22 cellular contexts compared by ENCODE assay signal in genomic region chr17:61972311-61972710, GRCh38. TPM values are rescaled to one million over a fixed set of nuclear protein-coding genes. Genes with fewer than 3 reads are reported as not detected.
DNase-seq lines count a peak whose midpoint lies in the region; ATAC-seq, FAIRE-seq and TF ChIP-seq lines count a peak whose summit lies in the region.
"Had no signal": no experiment of that assay in that cellular context is flagged by ENCODE, and none has a peak within 500 bp of the region (broad histone marks: within the 10 kb centered on the region; RNA-seq: fewer than 3 reads in every experiment).

No MANE protein-coding gene starts in this region.

- peak overlapping the region; percentile 50; the same call in 1 of the 2 replicates for H3K27ac Mint-ChIP-seq in GM23338
- peak overlapping the region in 2 of 3 experiments; percentile 72 to 93; a peak in 4 of 7 replicates for H3K27ac Mint-ChIP-seq in H9
- H3K27ac Mint-ChIP-seq in neural progenitor cell: no peak overlapping the region
- H3K27ac Mint-ChIP-seq: B cell; CD4-positive, alpha-beta T cell; CD8-positive, alpha-beta T cell had no signal

- no peak overlapping the region for H3K56ac ChIP-seq in H9 (ENCODE audit: insufficient read length, low read depth, low read length)

- no peak overlapping the region for H3K4ac ChIP-seq in H9 (ENCODE audit: low read depth, low read length)

- H3K23me2 ChIP-seq in H9 (ENCODE audit: insufficient read length, low read depth, low read length, poor library complexity, severe bottlenecking): no peaks in the 10 kb centered on the region

- no peak overlapping the region; the same call in 1 of the 2 replicates for H3K27ac ChIP-seq in GM23338 (ENCODE audit: low read depth)
- H3K27ac ChIP-seq in H9 (ENCODE audit: insufficient read length, low read depth, low read length): no peak overlapping the region
- peak overlapping the region; percentile 2; the same call in 1 of the 2 replicates for H3K27ac ChIP-seq in HUES64 (ENCODE audit: low read depth, low read length)
- H3K27ac ChIP-seq in neural progenitor cell: peak overlapping the region; percentile 14
- H3K27ac ChIP-seq: 22Rv1, A549, C4-2B had no signal

- peaks cover 6% of the 10 kb centered on the region; the same call in 2 of the 3 replicates for H3K4me1 Mint-ChIP-seq in GM23338
- peaks cover 6% of the 10 kb centered on the region in 2 experiments for H3K4me1 Mint-ChIP-seq in H9
- H3K4me1 Mint-ChIP-seq in neural progenitor cell: no peaks in the 10 kb centered on the region

- H3K79me2 ChIP-seq in GM23338 (replicated peaks; ENCODE audit: insufficient read depth) (peaks cover 39% of the 10 kb centered on the region), H9 (ENCODE audit: insufficient read depth, low read length) (no peaks in the 10 kb centered on the region; the same call in 1 of the 2 replicates), neural progenitor cell (ENCODE audit: low read depth) (peaks cover 41% of the 10 kb centered on the region)

- no peak overlapping the region for H3K4me3 Mint-ChIP-seq in GM23338
- no peak overlapping the region for H3K4me3 Mint-ChIP-seq in H9
- H3K4me3 Mint-ChIP-seq in neural progenitor cell: no peak overlapping the region
- H3K4me3 Mint-ChIP-seq: B cell; CD4-positive, alpha-beta T cell; CD8-positive, alpha-beta T cell had no signal

- H3K4me2 ChIP-seq in GM23338 (peak overlapping the region; percentile 3), H9 (ENCODE audit: insufficient read depth, insufficient read length, low read length) (no peak overlapping the region), neural progenitor cell (no peak overlapping the region)
- H3K4me2 ChIP-seq: A549; BLaER1 treated with 17β-estradiol and CSF1 and Interleukin-3, amounts not matched to agents 10 nM and 100 nM had no signal

- no peak overlapping the region for H2AFZ ChIP-seq in GM23338
- H2AFZ ChIP-seq in H9 (ENCODE audit: low read length): no peak overlapping the region
- H2AFZ ChIP-seq in neural progenitor cell (replicated peaks): no peak overlapping the region

- H2BK15ac ChIP-seq in H9 (ENCODE audit: low read depth, low read length): no peak overlapping the region

- no peak overlapping the region for H4K8ac ChIP-seq in H9 (replicated peaks; ENCODE audit: insufficient read length, low read depth, low read length)

- H3K27me3 Mint-ChIP-seq in GM23338 (ENCODE audit: insufficient read depth, low read depth, poor library complexity): peaks cover 3% of the 10 kb centered on the region
- H3K27me3 Mint-ChIP-seq in H9 (ENCODE audit: low read depth): no peaks in the 10 kb centered on the region
- no peaks in the 10 kb centered on the region for H3K27me3 Mint-ChIP-seq in neural progenitor cell (ENCODE audit: insufficient read depth, low read depth)
- H3K27me3 Mint-ChIP-seq: B cell; CD4-positive, alpha-beta T cell had no signal

- H2AK5ac ChIP-seq in H9 (ENCODE audit: insufficient read length, low read length): no peak overlapping the region

- H3K9me3 ChIP-seq in H9 (ENCODE audit: control insufficient read depth, low read depth, low read length): no peaks in the 10 kb centered on the region
- no peaks in the 10 kb centered on the region for H3K9me3 ChIP-seq in HUES64 (ENCODE audit: insufficient read depth, low read depth, low read length)
- H3K9me3 ChIP-seq in neural progenitor cell (ENCODE audit: low read depth): no peaks in the 10 kb centered on the region
- H3K9me3 ChIP-seq: A549; BLaER1 treated with 17β-estradiol and CSF1 and Interleukin-3, amounts not matched to agents 10 nM and 100 nM; Caco-2 had no signal

- no peak overlapping the region for H2BK120ac ChIP-seq in H9 (ENCODE audit: low read depth, low read length, poor library complexity, severe bottlenecking)

- no peak overlapping the region for H2BK5ac ChIP-seq in H9 (ENCODE audit: insufficient read length, low read length)

- no peak overlapping the region for H3K18ac ChIP-seq in H9 (ENCODE audit: insufficient read length, low read depth, low read length)

- H3K36me3 ChIP-seq in GM23338 (ENCODE audit: insufficient read depth): peaks cover 10% of the 10 kb centered on the region; the same call in 1 of the 2 replicates
- H3K36me3 ChIP-seq in HUES64 (ENCODE audit: insufficient read depth, low read length): peaks cover 80% of the 10 kb centered on the region
- peaks cover 24% of the 10 kb centered on the region for H3K36me3 ChIP-seq in neural progenitor cell

- no peak overlapping the region for H3K23ac ChIP-seq in H9 (ENCODE audit: insufficient read length, low read depth, low read length)

- H3K27me3 ChIP-seq in GM23338 (ENCODE audit: insufficient read depth) (no peaks in the 10 kb centered on the region), H9 (ENCODE audit: insufficient read depth, low read length) (no peaks in the 10 kb centered on the region), HUES64 (ENCODE audit: insufficient read depth, low read length) (no peaks in the 10 kb centered on the region), neural progenitor cell (no peaks in the 10 kb centered on the region)
- H3K27me3 ChIP-seq: BLaER1 treated with 17β-estradiol and CSF1 and Interleukin-3, amounts not matched to agents 10 nM and 100 nM had no signal

- peak; percentile 39; the same call in 2 of the 3 replicates for ATAC-seq in GM23338
- ATAC-seq: A549; CD8-positive, alpha-beta T cell had no signal

- no peaks in the 10 kb centered on the region for H3K9me2 ChIP-seq in GM23338 (ENCODE audit: insufficient read depth)

- H3T11ph ChIP-seq in H9 (ENCODE audit: low read length): no peak overlapping the region

- TF ChIP-seq POLR2A in H54 (IDR thresholded peaks at IDR 0.05; ENCODE audit: low read depth, low read length): no peak

- H3K4me1 ChIP-seq in GM23338 (ENCODE audit: insufficient read depth) (peaks cover 13% of the 10 kb centered on the region), H9 (ENCODE audit: insufficient read depth, low read length) (no peaks in the 10 kb centered on the region), HUES64 (ENCODE audit: insufficient read depth, low read length) (peaks cover 6% of the 10 kb centered on the region), neural progenitor cell (no peaks in the 10 kb centered on the region)
- H3K4me1 ChIP-seq: A549, Caco-2 had no signal

- H3K9ac ChIP-seq in H9 (ENCODE audit: extremely low read depth, insufficient read length, low read length) (no peak overlapping the region), HUES64 (ENCODE audit: low read depth, low read length) (no peak overlapping the region), neural progenitor cell (no peak overlapping the region)
- H3K9ac ChIP-seq: BLaER1 treated with 17β-estradiol and CSF1 and Interleukin-3, amounts not matched to agents 10 nM and 100 nM had no signal

- H4K91ac ChIP-seq in H9 (ENCODE audit: insufficient read length, low read depth, low read length): no peak overlapping the region

- peaks cover 5% of the 10 kb centered on the region for H3K79me1 ChIP-seq in H9 (ENCODE audit: insufficient read depth, low read depth, low read length, poor library complexity, severe bottlenecking)

- no peak for DNase-seq in GM23338 (ENCODE audit: low spot score)
- no peak for DNase-seq in H9
- no peak for DNase-seq in neural progenitor cell (ENCODE audit: low spot score)
- DNase-seq in H54 (ENCODE audit: insufficient read length, low spot score): no peak
- no peak for DNase-seq in stimulated activated CD4-positive, alpha-beta T cell treated with anti-CD3 and anti-CD28 coated beads, Interleukin-1b, Interleukin-23, amount 100 ng/mL, for 48 hours
- DNase-seq in NOMO-1 (lab: John Stamatoyannopoulos, UW; ENCODE audit: unreplicated experiment in 2 of 2): no peak
- DNase-seq: AML-193; Caco-2; Calu3; CD4-positive, alpha-beta T cell; CD8-positive, alpha-beta T cell; DMS79 treated with DMSO at 0.1 percent for 48 hours; GF-D8 had no signal

- no peak for FAIRE-seq in H54 (lab: Jason Lieb, UNC)
- FAIRE-seq: D721Med, GM12892, GM18507 had no signal

- TF ChIP-seq CTCF in GM23338 (conservative IDR thresholded peaks at IDR 0.05; ENCODE audit: low read depth in 2 of 2) (no peak), H9 (conservative IDR thresholded peaks at IDR 0.05) (no peak), neural progenitor cell (IDR thresholded peaks at IDR 0.05) (no peak)

- no peaks in the 10 kb centered on the region for H3F3A ChIP-seq in GM23338 (replicated peaks; ENCODE audit: low read depth)
- H3F3A ChIP-seq in neural progenitor cell (ENCODE audit: low read depth): no peaks in the 10 kb centered on the region

- no peaks in the 10 kb centered on the region for H4K20me1 ChIP-seq in GM23338 (replicated peaks; ENCODE audit: insufficient read depth)
- H4K20me1 ChIP-seq in H9 (ENCODE audit: control insufficient read depth, insufficient read depth, insufficient read length): no peaks in the 10 kb centered on the region
- H4K20me1 ChIP-seq in neural progenitor cell (ENCODE audit: low read depth): peaks cover 10% of the 10 kb centered on the region

- H3K4me3 ChIP-seq in GM23338 (no peak overlapping the region; the same call in 1 of the 2 replicates), HUES64 (ENCODE audit: low read length) (no peak overlapping the region), neural progenitor cell (no peak overlapping the region)
- H3K4me3 ChIP-seq: A549; BLaER1 treated with 17β-estradiol and CSF1 and Interleukin-3, amounts not matched to agents 10 nM and 100 nM had no signal

- H3K14ac ChIP-seq in H9 (ENCODE audit: insufficient read depth, low read length): no peak overlapping the region

- H2BK20ac ChIP-seq in H9 (ENCODE audit: low read depth, low read length, poor library complexity, severe bottlenecking): no peak overlapping the region

- no peak overlapping the region for H4K5ac ChIP-seq in H9 (ENCODE audit: insufficient read length, low read depth, low read length)

- H3K9me3 Mint-ChIP-seq in GM23338 (no peaks in the 10 kb centered on the region), H9 (no peaks in the 10 kb centered on the region), neural progenitor cell (no peaks in the 10 kb centered on the region)
- H3K9me3 Mint-ChIP-seq: CD4-positive, alpha-beta T cell; CD8-positive, alpha-beta T cell had no signal

- H3K36me3 Mint-ChIP-seq in GM23338 (ENCODE audit: low read depth) (peaks cover 63% of the 10 kb centered on the region), H9 (ENCODE audit: insufficient read depth in 1 of 3, low read depth in 3 of 3) (peaks cover 31 to 72% (median 58%) of the 10 kb centered on the region in 3 experiments; a peak in 6 of 7 replicates), neural progenitor cell (peaks cover 30% of the 10 kb centered on the region)

- no peak overlapping the region for H2BK12ac ChIP-seq in H9 (ENCODE audit: insufficient read length, low read depth, low read length)

RNA-seq across cellular contexts. Expression of gene INTS2, which starts 44.5 kb away (rescaled TPM):
- 27.5 and 31.6 TPM in 2 replicates for total RNA-seq in GM23338 (2014; rRNA removed; shearing (Covaris generic))
- polyA plus RNA-seq in GM23338 (2016; fragmentation: Nextera tagmentation; extraction: Ambion mirVana): 4.9 and 5.9 TPM in 2 replicates
- total RNA-seq in H9 (2021) (20.8 and 21.3 TPM in 2 replicates), neural progenitor cell (ENCODE audit: low replicate concordance) (32.8 and 41.6 TPM in 2 replicates)
- 9.9 TPM for polyA plus RNA-seq in HUES64 (2013, experiment 1 of 2)
- 11.7 TPM for polyA plus RNA-seq in HUES64 (2013, experiment 2 of 2)

Comparison
In these comparisons a context has a peak if more than half of its experiments do, and no peak if none do; other contexts are left out.
1. H3K27ac ChIP-seq: peak in HUES64 (single experiment) and neural progenitor cell (single experiment); none in GM23338 (single experiment) and H9 (single experiment).